26 cellular contexts compared by ENCODE assay signal in genomic region chr2:59988337-59988736, GRCh38.
"Had no signal": no experiment of that assay in that cellular context is flagged by ENCODE, and none has a peak within 500 bp of the region (broad histone marks: within the 10 kb centered on the region; RNA-seq: fewer than 3 reads in every experiment).

No MANE protein-coding gene starts in this region.

- H3K36me3 ChIP-seq: colonic mucosa, esophagus squamous epithelium, gastrocnemius medialis, heart right ventricle, left lung, lower lobe of right lung had no signal

- H3K27ac Mint-ChIP-seq: dendritic cell treated with granulocyte-macrophage colony-stimulating factor and Interleukin-4, amounts not matched to agents 40 ng/mL and 50 ng/mL, for 4 days; effector memory CD8-positive, alpha-beta T cell; endodermal cell; immature natural killer cell; mesothelial cell of epicardium had no signal

- ATAC-seq: effector memory CD8-positive, alpha-beta T cell; esophagus mucosa; gastrocnemius medialis; heart right ventricle; left lung; left ventricle myocardium superior; lower lobe of right lung had no signal

- DNase-seq: colonic mucosa; cortex of kidney; effector CD8-positive, alpha-beta T cell; effector memory CD8-positive, alpha-beta T cell; endodermal cell; erythroblast; esophagus squamous epithelium; foreskin fibroblast; foreskin melanocyte; gastrocnemius medialis; glutamatergic neuron; head of caudate nucleus; heart right ventricle; hippocampal formation; immature natural killer cell; islet precursor cell; kidney; kidney glomerular epithelial cell; left lung; left ventricle myocardium superior; lower lobe of right lung; mesenchymal stem cell had no signal

- H3K27ac ChIP-seq: colonic mucosa, epithelial cell of prostate, esophagus squamous epithelium, gastrocnemius medialis, heart right ventricle, left lung, lower lobe of right lung had no signal

- H3K4me1 Mint-ChIP-seq: endodermal cell, immature natural killer cell had no signal

- H3K4me1 ChIP-seq: colonic mucosa, esophagus squamous epithelium, heart right ventricle, left lung, lower lobe of right lung had no signal

- H3K4me3 ChIP-seq: colonic mucosa, esophagus squamous epithelium, gastrocnemius medialis, heart right ventricle, left lung, lower lobe of right lung had no signal

- H3K9me3 Mint-ChIP-seq: dendritic cell treated with granulocyte-macrophage colony-stimulating factor and Interleukin-4, amounts not matched to agents 40 ng/mL and 50 ng/mL, for 4 days; effector memory CD8-positive, alpha-beta T cell; endodermal cell; mesothelial cell of epicardium had no signal

- H3K27me3 Mint-ChIP-seq: dendritic cell treated with granulocyte-macrophage colony-stimulating factor and Interleukin-4, amounts not matched to agents 40 ng/mL and 50 ng/mL, for 4 days; effector memory CD8-positive, alpha-beta T cell had no signal

- H3K9me3 ChIP-seq: colonic mucosa, esophagus squamous epithelium, gastrocnemius medialis, heart right ventricle, left lung, lower lobe of right lung had no signal

- H3K36me3 Mint-ChIP-seq: immature natural killer cell, mesothelial cell of epicardium had no signal

- H3K27me3 ChIP-seq: colonic mucosa, esophagus squamous epithelium, gastrocnemius medialis, heart right ventricle, left lung had no signal

- H3K4me3 Mint-ChIP-seq: dendritic cell treated with granulocyte-macrophage colony-stimulating factor and Interleukin-4, amounts not matched to agents 40 ng/mL and 50 ng/mL, for 4 days; effector memory CD8-positive, alpha-beta T cell; endodermal cell; immature natural killer cell; mesothelial cell of epicardium had no signal
